ENCODE assay signal across 13 cellular contexts in genomic region chr3:79015854-79016253, GRCh38.
DNase-seq lines count a peak whose midpoint lies in the region; ATAC-seq and TF ChIP-seq lines count a peak whose summit lies in the region.
"Had no signal": no experiment of that assay in that cellular context is flagged by ENCODE, and none has a peak within 500 bp of the region (broad histone marks: within the 10 kb centered on the region; RNA-seq: fewer than 3 reads in every experiment).

No MANE protein-coding gene starts in this region.

- H3K27ac ChIP-seq in AG04450 (ENCODE audit: low read depth, low read length) (no peak overlapping the region), mesodermal cell (ENCODE audit: low read depth, low read length, severe bottlenecking) (no peak overlapping the region), brain microvascular endothelial cell (no peak overlapping the region)

- H3K27me3 ChIP-seq in AG04450 (ENCODE audit: control insufficient read depth, insufficient read depth, low read length) (no peaks in the 10 kb centered on the region), brain microvascular endothelial cell (replicated peaks) (no peaks in the 10 kb centered on the region)

- H3K36me3 ChIP-seq in mesodermal cell (ENCODE audit: control insufficient read depth, insufficient read depth, low read length) (no peaks in the 10 kb centered on the region), brain microvascular endothelial cell (replicated peaks) (no peaks in the 10 kb centered on the region)

- no CpG with 5 or more reads among the region's 1 CpG for WGBS in mesodermal cell (ENCODE audit: insufficient coverage in 2 of 2), 2 experiments

- CTCF ChIA-PET in AG04450 (lab: Charles Lee): interaction anchor here (1.0 to 2.6 kb wide), 5 partner anchors 14 to 370 kb away, joined by 3 to 13 read pairs (median 5); no protein-coding TSS in a partner anchor

- DNase-seq in AG04450 (ENCODE audit: low read depth, low spot score) (no peak), GM12865 (ENCODE audit: low read depth) (peak; percentile 44), brain microvascular endothelial cell (no peak), Ammon's horn (ENCODE audit: low spot score) (no peak)
- DNase-seq in stimulated activated CD8-positive, alpha-beta memory T cell treated with anti-CD3 and anti-CD28 coated beads, Interleukin-4, amount 100 ng/mL, for 48 hours: no peak
- DNase-seq: Calu3; NCI-H1694; stimulated activated CD4-positive, alpha-beta T cell treated with anti-CD3 and anti-CD28 coated beads, Interleukin-4, amount 100 ng/mL, for 4 hours; T-helper 2 cell had no signal

- in situ Hi-C loops in brain microvascular endothelial cell (cut with HindIII; ENCODE audit: low pct_ligation_motif_present, low sequenced_read_pairs): loop anchor here (25.0 kb wide), 1 partner anchor 354 kb away; no protein-coding TSS in a partner anchor

- POLR2A ChIA-PET in AG04450 (lab: Yijun Ruan, JAX): no interaction called here

- H3K4me3 ChIP-seq in AG04450 (ENCODE audit: low read depth, low read length): peak overlapping the region; percentile 82
- H3K4me3 ChIP-seq in GM12865 (ENCODE audit: low read depth, low read length): peak overlapping the region; percentile 62
- H3K4me3 ChIP-seq in WI38 (ENCODE audit: low read depth, low read length): peak overlapping the region; percentile 95
- H3K4me3 ChIP-seq in mesodermal cell (ENCODE audit: extremely low read depth, insufficient read depth, low read length, poor library complexity, severe bottlenecking): peak overlapping the region; percentile 11
- no peak overlapping the region for H3K4me3 ChIP-seq in brain microvascular endothelial cell (ENCODE audit: low read depth, low read length)
- H3K4me3 ChIP-seq: lung had no signal

- no peak for ATAC-seq in GM21423 (IDR thresholded peaks at IDR 0.05; ENCODE audit: unreplicated experiment)

- no peaks in the 10 kb centered on the region; the same call in 1 of the 2 replicates for H3K9me3 ChIP-seq in AG04450 (ENCODE audit: control insufficient read depth, insufficient read depth, low read length)
- H3K9me3 ChIP-seq in mesodermal cell (ENCODE audit: control insufficient read depth, low read length): no peaks in the 10 kb centered on the region

- no peak for TF ChIP-seq CTCF in AG04450 (IDR thresholded peaks at IDR 0.05; ENCODE audit: low read depth, low read length)
- no peak for TF ChIP-seq CTCF in GM12865 (IDR thresholded peaks at IDR 0.05; ENCODE audit: insufficient read depth, low read depth, low read length, missing control alignments)
- TF ChIP-seq CTCF in WI38 (IDR thresholded peaks at IDR 0.05; ENCODE audit: low read depth, low read length): no peak
- no peak for TF ChIP-seq CTCF in brain microvascular endothelial cell (IDR thresholded peaks at IDR 0.05; ENCODE audit: low read depth, low read length, missing control alignments)

- peaks cover 4% of the 10 kb centered on the region for H3K4me1 ChIP-seq in mesodermal cell (ENCODE audit: control insufficient read depth, insufficient read depth, low read length, poor library complexity, severe bottlenecking)
